Comparison of ENCODE assay signal across 1 cellular context in the genomic region with DNA sequence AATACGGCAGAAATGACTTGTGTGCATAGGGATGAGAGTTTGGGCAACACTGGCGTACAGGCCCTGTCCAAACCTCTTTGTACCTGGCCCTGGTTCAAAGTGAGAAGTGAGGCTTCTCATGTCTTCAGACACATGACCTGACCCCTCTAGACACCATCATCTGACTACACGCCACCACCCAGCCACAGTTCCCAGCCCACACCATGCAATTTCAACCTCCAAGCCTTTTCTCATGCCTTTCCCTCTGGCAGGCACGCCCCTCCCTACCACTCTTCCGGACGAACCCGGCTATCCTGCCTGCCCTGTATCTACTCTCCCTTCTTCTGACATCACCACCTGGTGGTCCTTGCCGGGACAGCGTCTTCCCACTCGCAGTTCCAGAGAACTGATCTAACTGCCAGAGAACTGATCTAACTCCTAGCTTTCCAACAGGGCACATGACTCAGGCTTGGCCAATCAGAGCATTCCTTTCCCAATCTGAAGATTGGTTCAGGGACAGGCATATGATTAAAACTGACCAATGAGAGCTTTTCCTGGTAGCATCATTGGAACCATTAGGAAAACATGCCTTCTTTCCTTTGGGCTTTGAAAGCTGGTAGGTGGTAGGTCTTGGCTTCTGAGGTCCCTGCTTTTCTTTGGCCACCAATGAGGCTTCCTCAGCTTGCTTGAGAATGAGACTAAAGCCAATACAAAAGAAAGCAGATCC.
A peak's percentile ranks its signal among the peaks of the same experiment; 100 is the strongest.
TF ChIP-seq lines count a peak whose summit lies in the region.

No MANE protein-coding gene starts in this region.

TF ChIP-seq in HepG2, 621 proteins besides CTCF, POLR2A, EP300 and RAD21 (continued from another document and continues in another):
- TF ChIP-seq, protein P1, sequence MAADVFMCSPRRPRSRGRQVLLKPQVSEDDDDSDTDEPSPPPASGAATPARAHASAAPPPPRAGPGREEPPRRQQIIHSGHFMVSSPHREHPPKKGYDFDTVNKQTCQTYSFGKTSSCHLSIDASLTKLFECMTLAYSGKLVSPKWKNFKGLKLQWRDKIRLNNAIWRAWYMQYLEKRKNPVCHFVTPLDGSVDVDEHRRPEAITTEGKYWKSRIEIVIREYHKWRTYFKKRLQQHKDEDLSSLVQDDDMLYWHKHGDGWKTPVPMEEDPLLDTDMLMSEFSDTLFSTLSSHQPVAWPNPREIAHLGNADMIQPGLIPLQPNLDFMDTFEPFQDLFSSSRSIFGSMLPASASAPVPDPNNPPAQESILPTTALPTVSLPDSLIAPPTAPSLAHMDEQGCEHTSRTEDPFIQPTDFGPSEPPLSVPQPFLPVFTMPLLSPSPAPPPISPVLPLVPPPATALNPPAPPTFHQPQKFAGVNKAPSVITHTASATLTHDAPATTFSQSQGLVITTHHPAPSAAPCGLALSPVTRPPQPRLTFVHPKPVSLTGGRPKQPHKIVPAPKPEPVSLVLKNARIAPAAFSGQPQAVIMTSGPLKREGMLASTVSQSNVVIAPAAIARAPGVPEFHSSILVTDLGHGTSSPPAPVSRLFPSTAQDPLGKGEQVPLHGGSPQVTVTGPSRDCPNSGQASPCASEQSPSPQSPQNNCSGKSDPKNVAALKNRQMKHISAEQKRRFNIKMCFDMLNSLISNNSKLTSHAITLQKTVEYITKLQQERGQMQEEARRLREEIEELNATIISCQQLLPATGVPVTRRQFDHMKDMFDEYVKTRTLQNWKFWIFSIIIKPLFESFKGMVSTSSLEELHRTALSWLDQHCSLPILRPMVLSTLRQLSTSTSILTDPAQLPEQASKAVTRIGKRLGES (CRISPR knock-in tag; IDR thresholded peaks at IDR 0.05; ENCODE audit: borderline replicate concordance): no peak
- TF ChIP-seq, protein P2, sequence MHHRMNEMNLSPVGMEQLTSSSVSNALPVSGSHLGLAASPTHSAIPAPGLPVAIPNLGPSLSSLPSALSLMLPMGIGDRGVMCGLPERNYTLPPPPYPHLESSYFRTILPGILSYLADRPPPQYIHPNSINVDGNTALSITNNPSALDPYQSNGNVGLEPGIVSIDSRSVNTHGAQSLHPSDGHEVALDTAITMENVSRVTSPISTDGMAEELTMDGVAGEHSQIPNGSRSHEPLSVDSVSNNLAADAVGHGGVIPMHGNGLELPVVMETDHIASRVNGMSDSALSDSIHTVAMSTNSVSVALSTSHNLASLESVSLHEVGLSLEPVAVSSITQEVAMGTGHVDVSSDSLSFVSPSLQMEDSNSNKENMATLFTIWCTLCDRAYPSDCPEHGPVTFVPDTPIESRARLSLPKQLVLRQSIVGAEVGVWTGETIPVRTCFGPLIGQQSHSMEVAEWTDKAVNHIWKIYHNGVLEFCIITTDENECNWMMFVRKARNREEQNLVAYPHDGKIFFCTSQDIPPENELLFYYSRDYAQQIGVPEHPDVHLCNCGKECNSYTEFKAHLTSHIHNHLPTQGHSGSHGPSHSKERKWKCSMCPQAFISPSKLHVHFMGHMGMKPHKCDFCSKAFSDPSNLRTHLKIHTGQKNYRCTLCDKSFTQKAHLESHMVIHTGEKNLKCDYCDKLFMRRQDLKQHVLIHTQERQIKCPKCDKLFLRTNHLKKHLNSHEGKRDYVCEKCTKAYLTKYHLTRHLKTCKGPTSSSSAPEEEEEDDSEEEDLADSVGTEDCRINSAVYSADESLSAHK (CRISPR knock-in tag; IDR thresholded peaks at IDR 0.05; ENCODE audit: borderline replicate concordance): no peak
- TF ChIP-seq REXO4 (CRISPR knock-in tag; IDR thresholded peaks at IDR 0.05; ENCODE audit: borderline replicate concordance) (no peak), ZNF382 (CRISPR knock-in tag; IDR thresholded peaks at IDR 0.05; ENCODE audit: borderline replicate concordance) (no peak), ZNF556 (CRISPR knock-in tag; IDR thresholded peaks at IDR 0.05; ENCODE audit: borderline replicate concordance) (0 out of 2 replicates have a peak, but pooled peaks have one; percentile 34), ZNF629 (CRISPR knock-in tag; conservative IDR thresholded peaks at IDR 0.05) (no peak), GZF1 (CRISPR knock-in tag; IDR thresholded peaks at IDR 0.05) (no peak), PCBP2 (optimal IDR thresholded peaks at IDR 0.05; ENCODE audit: low read depth, low read length, poor library complexity, severe bottlenecking) (no peak), ZNF570 (CRISPR knock-in tag; IDR thresholded peaks at IDR 0.05; ENCODE audit: borderline replicate concordance) (no peak), ZSCAN9 (CRISPR knock-in tag; IDR thresholded peaks at IDR 0.05; ENCODE audit: borderline replicate concordance) (0 out of 2 replicates have a peak, but pooled peaks have one; percentile 24), ZNF136 (CRISPR knock-in tag; IDR thresholded peaks at IDR 0.05; ENCODE audit: low read depth) (peak; percentile 58; the same call in 1 of the 2 replicates), MED13 (CRISPR knock-in tag; IDR thresholded peaks at IDR 0.05) (no peak), AHR (CRISPR knock-in tag; IDR thresholded peaks at IDR 0.05) (no peak), ZNF501 (CRISPR knock-in tag; IDR thresholded peaks at IDR 0.05) (no peak), POLR2AphosphoS2 (IDR thresholded peaks at IDR 0.05; ENCODE audit: low read depth, low read length) (no peak), CEBPB (IDR thresholded peaks at IDR 0.05; ENCODE audit: borderline replicate concordance, low read depth, low read length) (no peak), ZKSCAN1 (IDR thresholded peaks at IDR 0.05; ENCODE audit: low read length) (no peak), ARHGAP35 (CRISPR knock-in tag; IDR thresholded peaks at IDR 0.05; ENCODE audit: borderline replicate concordance) (no peak), ZNF256 (CRISPR knock-in tag; conservative IDR thresholded peaks at IDR 0.05) (no peak), ZNF34 (CRISPR knock-in tag; IDR thresholded peaks at IDR 0.05; ENCODE audit: borderline replicate concordance) (no peak), BRD4 (CRISPR knock-in tag; IDR thresholded peaks at IDR 0.05) (no peak), FIP1L1 (IDR thresholded peaks at IDR 0.05; ENCODE audit: borderline replicate concordance, insufficient read depth, low read depth, low read length) (no peak), ZNF234 (CRISPR knock-in tag; conservative IDR thresholded peaks at IDR 0.05) (no peak), NFYC (CRISPR knock-in tag; IDR thresholded peaks at IDR 0.05) (peak; percentile 93), ZBTB42 (CRISPR knock-in tag; IDR thresholded peaks at IDR 0.05) (no peak), TSC22D2 (CRISPR knock-in tag; IDR thresholded peaks at IDR 0.05; ENCODE audit: borderline replicate concordance) (no peak), FOXJ3 (CRISPR knock-in tag; IDR thresholded peaks at IDR 0.05; ENCODE audit: borderline replicate concordance) (no peak), BHLHE40 (IDR thresholded peaks at IDR 0.05; ENCODE audit: low read length) (0 out of 2 replicates have a peak, but pooled peaks have one; percentile 27), SOX13 (IDR thresholded peaks at IDR 0.05) (no peak), SOX13 (CRISPR knock-in tag; conservative IDR thresholded peaks at IDR 0.05 in 1 of 2, IDR thresholded peaks at IDR 0.05 in 1 of 2) (peak in 1 of 2 experiments; percentile 9; a peak in 1 of 4 replicates)
- TF ChIP-seq, protein P3, sequence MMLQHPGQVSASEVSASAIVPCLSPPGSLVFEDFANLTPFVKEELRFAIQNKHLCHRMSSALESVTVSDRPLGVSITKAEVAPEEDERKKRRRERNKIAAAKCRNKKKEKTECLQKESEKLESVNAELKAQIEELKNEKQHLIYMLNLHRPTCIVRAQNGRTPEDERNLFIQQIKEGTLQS (CRISPR knock-in tag; IDR thresholded peaks at IDR 0.05): no peak
- TF ChIP-seq, protein P4, sequence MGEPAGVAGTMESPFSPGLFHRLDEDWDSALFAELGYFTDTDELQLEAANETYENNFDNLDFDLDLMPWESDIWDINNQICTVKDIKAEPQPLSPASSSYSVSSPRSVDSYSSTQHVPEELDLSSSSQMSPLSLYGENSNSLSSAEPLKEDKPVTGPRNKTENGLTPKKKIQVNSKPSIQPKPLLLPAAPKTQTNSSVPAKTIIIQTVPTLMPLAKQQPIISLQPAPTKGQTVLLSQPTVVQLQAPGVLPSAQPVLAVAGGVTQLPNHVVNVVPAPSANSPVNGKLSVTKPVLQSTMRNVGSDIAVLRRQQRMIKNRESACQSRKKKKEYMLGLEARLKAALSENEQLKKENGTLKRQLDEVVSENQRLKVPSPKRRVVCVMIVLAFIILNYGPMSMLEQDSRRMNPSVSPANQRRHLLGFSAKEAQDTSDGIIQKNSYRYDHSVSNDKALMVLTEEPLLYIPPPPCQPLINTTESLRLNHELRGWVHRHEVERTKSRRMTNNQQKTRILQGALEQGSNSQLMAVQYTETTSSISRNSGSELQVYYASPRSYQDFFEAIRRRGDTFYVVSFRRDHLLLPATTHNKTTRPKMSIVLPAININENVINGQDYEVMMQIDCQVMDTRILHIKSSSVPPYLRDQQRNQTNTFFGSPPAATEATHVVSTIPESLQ (CRISPR knock-in tag; conservative IDR thresholded peaks at IDR 0.05): no peak
- TF ChIP-seq, protein P5, sequence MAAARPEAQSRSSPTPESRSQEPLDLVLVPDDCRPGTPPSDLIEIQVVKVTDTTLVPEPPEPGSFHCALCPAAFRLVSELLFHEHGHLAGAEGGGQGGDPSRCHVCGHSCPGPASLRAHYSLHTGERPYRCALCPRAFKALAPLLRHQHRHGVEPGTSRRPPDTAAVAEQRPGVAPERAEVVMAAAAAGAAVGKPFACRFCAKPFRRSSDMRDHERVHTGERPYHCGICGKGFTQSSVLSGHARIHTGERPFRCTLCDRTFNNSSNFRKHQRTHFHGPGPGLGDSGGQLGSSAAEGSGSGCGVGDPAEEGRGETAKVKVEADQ (CRISPR knock-in tag; IDR thresholded peaks at IDR 0.05; ENCODE audit: borderline replicate concordance): 0 out of 2 replicates have a peak, but pooled peaks have one; percentile 61
- TF ChIP-seq, protein P6, sequence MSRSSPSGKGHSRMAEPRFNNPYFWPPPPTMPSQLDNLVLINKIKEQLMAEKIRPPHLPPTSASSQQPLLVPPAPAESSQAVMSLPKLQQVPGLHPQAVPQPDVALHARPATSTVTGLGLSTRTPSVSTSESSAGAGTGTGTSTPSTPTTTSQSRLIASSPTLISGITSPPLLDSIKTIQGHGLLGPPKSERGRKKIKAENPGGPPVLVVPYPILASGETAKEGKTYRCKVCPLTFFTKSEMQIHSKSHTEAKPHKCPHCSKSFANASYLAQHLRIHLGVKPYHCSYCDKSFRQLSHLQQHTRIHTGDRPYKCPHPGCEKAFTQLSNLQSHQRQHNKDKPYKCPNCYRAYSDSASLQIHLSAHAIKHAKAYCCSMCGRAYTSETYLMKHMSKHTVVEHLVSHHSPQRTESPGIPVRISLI (CRISPR knock-in tag; IDR thresholded peaks at IDR 0.05; ENCODE audit: borderline replicate concordance): no peak
- TF ChIP-seq, protein P7, sequence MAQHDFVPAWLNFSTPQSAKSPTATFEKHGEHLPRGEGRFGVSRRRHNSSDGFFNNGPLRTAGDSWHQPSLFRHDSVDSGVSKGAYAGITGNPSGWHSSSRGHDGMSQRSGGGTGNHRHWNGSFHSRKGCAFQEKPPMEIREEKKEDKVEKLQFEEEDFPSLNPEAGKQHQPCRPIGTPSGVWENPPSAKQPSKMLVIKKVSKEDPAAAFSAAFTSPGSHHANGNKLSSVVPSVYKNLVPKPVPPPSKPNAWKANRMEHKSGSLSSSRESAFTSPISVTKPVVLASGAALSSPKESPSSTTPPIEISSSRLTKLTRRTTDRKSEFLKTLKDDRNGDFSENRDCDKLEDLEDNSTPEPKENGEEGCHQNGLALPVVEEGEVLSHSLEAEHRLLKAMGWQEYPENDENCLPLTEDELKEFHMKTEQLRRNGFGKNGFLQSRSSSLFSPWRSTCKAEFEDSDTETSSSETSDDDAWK (CRISPR knock-in tag; IDR thresholded peaks at IDR 0.05): no peak
- TF ChIP-seq, protein P8, sequence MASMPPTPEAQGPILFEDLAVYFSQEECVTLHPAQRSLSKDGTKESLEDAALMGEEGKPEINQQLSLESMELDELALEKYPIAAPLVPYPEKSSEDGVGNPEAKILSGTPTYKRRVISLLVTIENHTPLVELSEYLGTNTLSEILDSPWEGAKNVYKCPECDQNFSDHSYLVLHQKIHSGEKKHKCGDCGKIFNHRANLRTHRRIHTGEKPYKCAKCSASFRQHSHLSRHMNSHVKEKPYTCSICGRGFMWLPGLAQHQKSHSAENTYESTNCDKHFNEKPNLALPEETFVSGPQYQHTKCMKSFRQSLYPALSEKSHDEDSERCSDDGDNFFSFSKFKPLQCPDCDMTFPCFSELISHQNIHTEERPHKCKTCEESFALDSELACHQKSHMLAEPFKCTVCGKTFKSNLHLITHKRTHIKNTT (CRISPR knock-in tag; IDR thresholded peaks at IDR 0.05): no peak
- TF ChIP-seq, protein P9, sequence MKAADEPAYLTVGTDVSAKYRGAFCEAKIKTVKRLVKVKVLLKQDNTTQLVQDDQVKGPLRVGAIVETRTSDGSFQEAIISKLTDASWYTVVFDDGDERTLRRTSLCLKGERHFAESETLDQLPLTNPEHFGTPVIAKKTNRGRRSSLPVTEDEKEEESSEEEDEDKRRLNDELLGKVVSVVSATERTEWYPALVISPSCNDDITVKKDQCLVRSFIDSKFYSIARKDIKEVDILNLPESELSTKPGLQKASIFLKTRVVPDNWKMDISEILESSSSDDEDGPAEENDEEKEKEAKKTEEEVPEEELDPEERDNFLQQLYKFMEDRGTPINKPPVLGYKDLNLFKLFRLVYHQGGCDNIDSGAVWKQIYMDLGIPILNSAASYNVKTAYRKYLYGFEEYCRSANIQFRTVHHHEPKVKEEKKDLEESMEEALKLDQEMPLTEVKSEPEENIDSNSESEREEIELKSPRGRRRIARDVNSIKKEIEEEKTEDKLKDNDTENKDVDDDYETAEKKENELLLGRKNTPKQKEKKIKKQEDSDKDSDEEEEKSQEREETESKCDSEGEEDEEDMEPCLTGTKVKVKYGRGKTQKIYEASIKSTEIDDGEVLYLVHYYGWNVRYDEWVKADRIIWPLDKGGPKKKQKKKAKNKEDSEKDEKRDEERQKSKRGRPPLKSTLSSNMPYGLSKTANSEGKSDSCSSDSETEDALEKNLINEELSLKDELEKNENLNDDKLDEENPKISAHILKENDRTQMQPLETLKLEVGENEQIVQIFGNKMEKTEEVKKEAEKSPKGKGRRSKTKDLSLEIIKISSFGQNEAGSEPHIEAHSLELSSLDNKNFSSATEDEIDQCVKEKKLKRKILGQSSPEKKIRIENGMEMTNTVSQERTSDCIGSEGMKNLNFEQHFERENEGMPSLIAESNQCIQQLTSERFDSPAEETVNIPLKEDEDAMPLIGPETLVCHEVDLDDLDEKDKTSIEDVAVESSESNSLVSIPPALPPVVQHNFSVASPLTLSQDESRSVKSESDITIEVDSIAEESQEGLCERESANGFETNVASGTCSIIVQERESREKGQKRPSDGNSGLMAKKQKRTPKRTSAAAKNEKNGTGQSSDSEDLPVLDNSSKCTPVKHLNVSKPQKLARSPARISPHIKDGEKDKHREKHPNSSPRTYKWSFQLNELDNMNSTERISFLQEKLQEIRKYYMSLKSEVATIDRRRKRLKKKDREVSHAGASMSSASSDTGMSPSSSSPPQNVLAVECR (CRISPR knock-in tag; IDR thresholded peaks at IDR 0.05; ENCODE audit: borderline replicate concordance): no peak; the same call in 1 of the 2 replicates
- TF ChIP-seq, protein P10, sequence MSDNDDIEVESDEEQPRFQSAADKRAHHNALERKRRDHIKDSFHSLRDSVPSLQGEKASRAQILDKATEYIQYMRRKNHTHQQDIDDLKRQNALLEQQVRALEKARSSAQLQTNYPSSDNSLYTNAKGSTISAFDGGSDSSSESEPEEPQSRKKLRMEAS (IDR thresholded peaks at IDR 0.05): no peak
- TF ChIP-seq, protein P11, sequence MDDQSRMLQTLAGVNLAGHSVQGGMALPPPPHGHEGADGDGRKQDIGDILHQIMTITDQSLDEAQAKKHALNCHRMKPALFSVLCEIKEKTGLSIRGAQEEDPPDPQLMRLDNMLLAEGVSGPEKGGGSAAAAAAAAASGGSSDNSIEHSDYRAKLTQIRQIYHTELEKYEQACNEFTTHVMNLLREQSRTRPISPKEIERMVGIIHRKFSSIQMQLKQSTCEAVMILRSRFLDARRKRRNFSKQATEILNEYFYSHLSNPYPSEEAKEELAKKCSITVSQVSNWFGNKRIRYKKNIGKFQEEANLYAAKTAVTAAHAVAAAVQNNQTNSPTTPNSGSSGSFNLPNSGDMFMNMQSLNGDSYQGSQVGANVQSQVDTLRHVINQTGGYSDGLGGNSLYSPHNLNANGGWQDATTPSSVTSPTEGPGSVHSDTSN (CRISPR knock-in tag; IDR thresholded peaks at IDR 0.05; ENCODE audit: borderline replicate concordance): no peak
